In genomic region chr2:7020468-7020867, GRCh38 we compare ENCODE assay signal across 16 cellular contexts.
DNase-seq lines count a peak whose midpoint lies in the region; ATAC-seq lines count a peak whose summit lies in the region.
"Had no signal": no experiment of that assay in that cellular context is flagged by ENCODE, and none has a peak within 500 bp of the region (broad histone marks: within the 10 kb centered on the region; RNA-seq: fewer than 3 reads in every experiment).

No MANE protein-coding gene starts in this region.

- ATAC-seq in GM18520 (IDR thresholded peaks at IDR 0.05; ENCODE audit: unreplicated experiment): no peak

- H2AFZ ChIP-seq in neuronal stem cell (ENCODE audit: low read length): no peak overlapping the region

- H4K20me1 ChIP-seq in BLaER1: no peaks in the 10 kb centered on the region

- H3K18ac ChIP-seq in neuronal stem cell (ENCODE audit: low read length): peak overlapping the region; percentile 48

- no peak overlapping the region for H2BK120ac ChIP-seq in neuronal stem cell (ENCODE audit: low read depth, low read length)

- no peaks in the 10 kb centered on the region for H3K9me3 ChIP-seq in BLaER1
- H3K9me3 ChIP-seq in neuronal stem cell (replicated peaks in 1 of 2; ENCODE audit: control insufficient read depth in 2 of 2, insufficient read depth in 1 of 2, low read depth in 1 of 2, low read length in 2 of 2): no peaks in the 10 kb centered on the region
- H3K9me3 ChIP-seq: SK-N-SH had no signal

- H3K27me3 ChIP-seq in BLaER1 (no peaks in the 10 kb centered on the region), neuronal stem cell (ENCODE audit: control insufficient read depth in 3 of 3, insufficient read depth in 3 of 3, low read depth in 1 of 3, low read length in 3 of 3) (no peaks in the 10 kb centered on the region)

- H3K9ac ChIP-seq in BLaER1 (no peak overlapping the region), neuronal stem cell (ENCODE audit: low read depth, low read length, poor library complexity) (no peak overlapping the region)
- H3K9ac ChIP-seq: SK-N-SH had no signal

- peaks cover 70% of the 10 kb centered on the region for H3K4me1 ChIP-seq in BLaER1
- peaks cover 9 to 14% of the 10 kb centered on the region in 2 donors for H3K4me1 ChIP-seq in neuronal stem cell (ENCODE audit: control insufficient read depth in 2 of 2, insufficient read depth in 1 of 2, low read depth in 1 of 2, low read length in 2 of 2)

- H3K79me1 ChIP-seq in neuronal stem cell (ENCODE audit: low read depth, low read length): no peaks in the 10 kb centered on the region

- no peak overlapping the region for H2AK5ac ChIP-seq in neuronal stem cell (ENCODE audit: low read depth, low read length)

- no peak overlapping the region for H2BK15ac ChIP-seq in neuronal stem cell (ENCODE audit: low read length)

- H3K14ac ChIP-seq in neuronal stem cell (ENCODE audit: low read length): no peak overlapping the region

- DNase-seq in DMS53 (lab: John Stamatoyannopoulos, UW): peak; percentile 21
- DNase-seq in DMS53 treated with DMSO at 0.1 percent for 48 hours (lab: John Stamatoyannopoulos, UW; ENCODE audit: unreplicated experiment): no peak
- DNase-seq in neuronal stem cell (ENCODE audit: low spot score): no peak
- no peak for DNase-seq in HuH-7.5 (ENCODE audit: low spot score)
- DNase-seq in stimulated activated CD4-positive, alpha-beta T cell treated with anti-CD3 and anti-CD28 coated beads, Interleukin-1b, Interleukin-23, amount 100 ng/mL, for 48 hours: no peak
- DNase-seq: CD8-positive, alpha-beta memory T cell; NCI-H187; NCI-H345; NCI-H748 treated with DMSO at 0.1 percent for 48 hours; Right ventricle myocardium superior; SK-N-SH; T-helper 1 cell had no signal

- H3K36me3 ChIP-seq in BLaER1: peaks cover 64% of the 10 kb centered on the region
- peaks cover 40 to 77% of the 10 kb centered on the region in 2 donors for H3K36me3 ChIP-seq in neuronal stem cell (replicated peaks in 1 of 2; ENCODE audit: control insufficient read depth in 2 of 2, insufficient read depth in 2 of 2, low read length in 2 of 2)

- no peak overlapping the region for H4K8ac ChIP-seq in neuronal stem cell (ENCODE audit: low read depth, low read length)

- H3K4me2 ChIP-seq in BLaER1 (peak overlapping the region; percentile 15; the same call in 1 of the 2 replicates), neuronal stem cell (ENCODE audit: insufficient read depth, low read length, poor library complexity, severe bottlenecking) (no peak overlapping the region)
- H3K4me2 ChIP-seq: SK-N-SH had no signal

- H3K4ac ChIP-seq in neuronal stem cell (ENCODE audit: low read length): no peak overlapping the region

- H3K23ac ChIP-seq in neuronal stem cell (ENCODE audit: low read depth, low read length, poor library complexity): peak overlapping the region; percentile 32

- no peak overlapping the region for H3K4me3 ChIP-seq in BLaER1
- H3K4me3 ChIP-seq in neuronal stem cell (ENCODE audit: low read length in 2 of 2): peak overlapping the region in 1 of 2 donors; percentile 30

- H3K27ac ChIP-seq in BLaER1 (no peak overlapping the region), angular gyrus (ENCODE audit: low read depth, low read length) (peak overlapping the region; percentile 78), neuronal stem cell (replicated peaks; ENCODE audit: low read length) (no peak overlapping the region)
- H3K27ac ChIP-seq: 22Rv1 had no signal

- H2BK12ac ChIP-seq in neuronal stem cell (ENCODE audit: low read length): no peak overlapping the region

- H4K91ac ChIP-seq in neuronal stem cell (ENCODE audit: low read depth, low read length, poor library complexity): no peak overlapping the region

- no peak overlapping the region for H2BK5ac ChIP-seq in neuronal stem cell (ENCODE audit: low read length)

- no CpG with 5 or more reads among the region's 8 CpGs for WGBS in neuronal stem cell (ENCODE audit: extremely low coverage in 2 of 2, insufficient read length in 2 of 2, insufficient replicate concordance in 1 of 2), 2 donors
